8 cellular contexts compared by ENCODE assay signal in the genomic region with DNA sequence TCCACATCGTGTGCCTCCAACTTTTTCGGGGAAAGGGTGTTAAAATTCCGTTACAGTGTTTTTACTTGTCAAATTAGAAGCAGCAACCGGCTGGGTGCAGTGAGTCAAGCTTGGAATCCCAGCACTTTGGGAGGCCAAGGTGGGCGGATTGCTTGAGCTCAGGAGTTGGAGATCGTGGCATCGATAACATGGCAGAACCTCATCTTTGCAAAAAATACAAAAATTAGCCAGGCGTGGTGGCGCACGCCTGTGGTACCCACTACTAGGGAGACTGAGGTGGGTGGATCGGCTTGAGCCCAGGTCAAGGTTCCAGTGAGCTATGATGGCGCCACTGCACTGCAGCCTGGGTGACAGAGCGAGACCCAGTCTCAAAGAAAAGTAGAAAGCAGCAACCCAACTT. TPM values are rescaled to one million over a fixed set of nuclear protein-coding genes. Genes with fewer than 3 reads are reported as not detected.
DNase-seq lines count a peak whose midpoint lies in the region; ATAC-seq and TF ChIP-seq lines count a peak whose summit lies in the region.

No MANE protein-coding gene starts in this region.

- no peaks in the 10 kb centered on the region for H3K27me3 ChIP-seq in fibroblast of lung (ENCODE audit: control insufficient read depth, insufficient read depth, low read length)

- peak overlapping the region; percentile 98 for H3K27ac Mint-ChIP-seq in progenitor cell of endocrine pancreas

- no peak overlapping the region for H3K27ac ChIP-seq in SK-N-MC
- H3K27ac ChIP-seq in fibroblast of lung (ENCODE audit: insufficient read depth, low read length), result peak overlapping the region; percentile 86

- no peak for DNase-seq in SK-N-MC (ENCODE audit: low read depth, low spot score)
- DNase-seq in fibroblast of lung (ENCODE audit: low read depth in 2 of 2), result no peak
- DNase-seq in progenitor cell of endocrine pancreas (ENCODE audit: low spot score, unreplicated experiment), result no peak
- DNase-seq in NOMO-1 treated with DMSO at 0.1 percent for 48 hours (lab: John Stamatoyannopoulos, UW; ENCODE audit: unreplicated experiment), result no peak
- DNase-seq in EL, result no peak

- H2AFZ ChIP-seq in fibroblast of lung (ENCODE audit: low read length), result no peak overlapping the region

- H3K9ac ChIP-seq in ES-I3 (ENCODE audit: low read depth, low read length) (peak overlapping the region; percentile 98; the same call in 1 of the 2 replicates), SK-N-MC (ENCODE audit: insufficient read length) (peak overlapping the region; percentile 78), fibroblast of lung (ENCODE audit: insufficient read depth, low read length) (peak overlapping the region; percentile 80)

- H3K9me3 Mint-ChIP-seq in progenitor cell of endocrine pancreas (ENCODE audit: low read depth), result no peaks in the 10 kb centered on the region

- no peaks in the 10 kb centered on the region for H3K27me3 Mint-ChIP-seq in progenitor cell of endocrine pancreas

- H3K9me3 ChIP-seq in ES-I3 (ENCODE audit: control insufficient read depth, insufficient read depth, low read length) (no peaks in the 10 kb centered on the region), SK-N-MC (ENCODE audit: low read depth, low read length) (no peaks in the 10 kb centered on the region), fibroblast of lung (ENCODE audit: control insufficient read depth, insufficient read depth, low read depth, low read length) (no peaks in the 10 kb centered on the region)

- peaks cover 2% of the 10 kb centered on the region for H3K36me3 Mint-ChIP-seq in progenitor cell of endocrine pancreas (ENCODE audit: insufficient read depth)

- H3K36me3 ChIP-seq in ES-I3 (ENCODE audit: insufficient read depth, low read length) (no peaks in the 10 kb centered on the region; the same call in none of the 2 replicates), SK-N-MC (ENCODE audit: insufficient read depth, low read length) (peaks cover 36% of the 10 kb centered on the region; the same call in 1 of the 2 replicates), fibroblast of lung (ENCODE audit: control insufficient read depth, insufficient read depth, low read length) (peaks cover 25% of the 10 kb centered on the region)

- TF ChIP-seq CTCF in fibroblast of lung (conservative IDR thresholded peaks at IDR 0.05 in 1 of 2, IDR thresholded peaks at IDR 0.05 in 1 of 2; ENCODE audit: low read depth in 1 of 2, low read length in 2 of 2) (no peak), progenitor cell of endocrine pancreas (IDR thresholded peaks at IDR 0.05; ENCODE audit: unreplicated experiment) (no peak)

- peak overlapping the region; percentile 42 for H3K4me2 ChIP-seq in fibroblast of lung (ENCODE audit: extremely low read depth, insufficient read depth, low read length)

- H3K4me1 Mint-ChIP-seq in progenitor cell of endocrine pancreas (ENCODE audit: low read depth), result peaks cover 15% of the 10 kb centered on the region

- H3K4me3 Mint-ChIP-seq in progenitor cell of endocrine pancreas (ENCODE audit: low read depth), result peak overlapping the region; percentile 98

- H3K4me3 ChIP-seq in SK-N-MC, result peak overlapping the region; percentile 93
- H3K4me3 ChIP-seq in fibroblast of lung (replicated peaks in 1 of 4; ENCODE audit: control extremely low read depth in 1 of 4, insufficient read depth in 1 of 4, low read depth in 3 of 4, low read length in 4 of 4), result peak overlapping the region; percentile 63 to 98 (median 88)

- peaks cover 14% of the 10 kb centered on the region for H3K4me1 ChIP-seq in ES-I3 (ENCODE audit: insufficient read depth, low read length)
- peaks cover 12% of the 10 kb centered on the region for H3K4me1 ChIP-seq in fibroblast of lung (ENCODE audit: control insufficient read depth, extremely low read depth, insufficient read depth, low read length)

- H3K79me2 ChIP-seq in fibroblast of lung (ENCODE audit: control insufficient read depth, insufficient read depth, low read length), result peaks cover 79% of the 10 kb centered on the region

- H4K20me1 ChIP-seq in fibroblast of lung (ENCODE audit: control insufficient read depth, extremely low read depth, insufficient read depth, low read length), result no peaks in the 10 kb centered on the region

- ATAC-seq in HG03565 (IDR thresholded peaks at IDR 0.05; ENCODE audit: unreplicated experiment) (no peak), HG03378 (IDR thresholded peaks at IDR 0.05; ENCODE audit: unreplicated experiment) (no peak)

RNA-seq across cellular contexts. Expression of gene SLC35E1, which starts 1.1 kb away (rescaled TPM):
- total RNA-seq in fibroblast of lung (16.9 and 19.0 TPM in 2 replicates), progenitor cell of endocrine pancreas (48.5 and 49.1 TPM in 2 replicates)
- polyA plus RNA-seq in fibroblast of lung, result 34.0 and 36.1 TPM in 2 replicates
- polyA plus RNA-seq in fibroblast of lung (2012), result 31.3 and 37.8 TPM in 2 replicates
- 81.7 and 90.8 TPM in 2 replicates for polyA minus RNA-seq in fibroblast of lung (ENCODE audit: low replicate concordance)

RNA-seq across cellular contexts. Expression of gene CHERP, which starts 31.1 kb away (rescaled TPM):
- total RNA-seq in fibroblast of lung (4.4 and 6.1 TPM in 2 replicates), progenitor cell of endocrine pancreas (74.6 and 76.4 TPM in 2 replicates)
- 2.4 and 5.2 TPM in 2 replicates for polyA plus RNA-seq in fibroblast of lung
- polyA plus RNA-seq in fibroblast of lung (2012), result 15.1 and 22.8 TPM in 2 replicates
- polyA minus RNA-seq in fibroblast of lung (ENCODE audit: low replicate concordance), result 16.6 and 21.2 TPM in 2 replicates

RNA-seq across cellular contexts. Expression of gene MED26, which starts 54.7 kb away (rescaled TPM):
- total RNA-seq in fibroblast of lung, result 3.3 and 4.5 TPM in 2 replicates
- 3.7 TPM in 2 replicates for polyA plus RNA-seq in fibroblast of lung
- 4.3 and 4.7 TPM in 2 replicates for polyA plus RNA-seq in fibroblast of lung (2012)
- polyA minus RNA-seq in fibroblast of lung (ENCODE audit: low replicate concordance), result 4.0 and 5.4 TPM in 2 replicates
- total RNA-seq in progenitor cell of endocrine pancreas, result 11.2 and 11.7 TPM in 2 replicates

Comparison
In these comparisons a context has a peak if more than half of its experiments do, and no peak if none do; other contexts are left out.
1. RNA of gene CHERP, which starts 31.1 kb away (total RNA-seq): 74.6 to 76.4 TPM in progenitor cell of endocrine pancreas; 4.4 to 6.1 TPM in fibroblast of lung; every median in the first group is over 10 times any median in the second.
2. Peak in every context shown above with its lines, with median percentiles within 50 percentile points of each other: H3K9ac ChIP-seq.